ENCODE assay signal across 8 cellular contexts in the genomic region with DNA sequence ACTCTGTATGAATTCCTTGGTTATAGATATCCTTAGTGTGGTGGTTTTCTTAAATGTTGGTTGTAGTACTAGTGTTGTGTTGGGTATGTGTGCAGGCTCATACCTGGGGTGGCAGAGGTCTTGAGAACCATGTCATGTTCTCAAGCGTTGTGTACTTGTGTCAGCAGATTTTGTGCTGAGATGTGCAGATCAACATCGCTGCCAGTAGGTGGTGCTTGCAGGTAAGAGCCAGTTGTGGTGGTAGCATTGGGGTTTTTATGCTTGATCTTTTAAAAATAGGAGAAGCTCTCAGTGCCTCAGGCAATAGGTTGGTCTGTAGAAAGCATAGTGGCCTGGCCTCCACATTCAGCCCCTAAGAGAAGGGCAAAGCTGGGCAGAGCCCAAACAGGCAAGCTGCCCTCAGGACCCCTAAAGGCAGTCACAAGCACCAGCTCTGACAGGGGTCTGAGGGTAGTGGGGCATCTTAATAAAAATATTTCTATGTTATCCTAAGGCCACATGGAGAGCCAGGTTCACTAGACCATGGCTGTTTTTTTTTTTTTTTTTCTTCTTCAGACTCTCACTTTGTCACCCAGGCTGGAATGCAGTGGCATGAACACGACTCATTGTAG.
DNase-seq lines count a peak whose midpoint lies in the region; ATAC-seq, FAIRE-seq and TF ChIP-seq lines count a peak whose summit lies in the region.

No MANE protein-coding gene starts in this region.

- POLR2A ChIA-PET in BJ (lab: Charles Lee) = no interaction called here

- no peaks in the 10 kb centered on the region for H3K36me3 ChIP-seq in BJ (ENCODE audit: control insufficient read depth, insufficient read depth, low read length)
- H3K36me3 ChIP-seq in pancreas = no peaks in the 10 kb centered on the region
- no peaks in the 10 kb centered on the region for H3K36me3 ChIP-seq in spleen

- H3K27me3 ChIP-seq in BJ (ENCODE audit: control insufficient read depth, insufficient read depth, low read length) = no peaks in the 10 kb centered on the region
- peaks cover 0 to 6% (median 2%) of the 10 kb centered on the region in 4 donors for H3K27me3 ChIP-seq in pancreas
- H3K27me3 ChIP-seq in spleen (replicated peaks in 1 of 7) = peaks cover 0 to 5% (median 0%) of the 10 kb centered on the region in 7 donors

- no peak overlapping the region for H3K27ac ChIP-seq in pancreas
- H3K27ac ChIP-seq in spleen = no peak overlapping the region

- ATAC-seq in HG03354 (IDR thresholded peaks at IDR 0.05; ENCODE audit: poor library complexity, severe bottlenecking, unreplicated experiment) = peak; percentile 89
- peak in 3 of 4 donors; percentile 28 to 52 (median 47) for ATAC-seq in pancreas
- no peak for ATAC-seq in HG03457 (IDR thresholded peaks at IDR 0.05; ENCODE audit: unreplicated experiment)

- FAIRE-seq in GM12892 (lab: Jason Lieb, UNC) (peak; percentile 74), pancreas (lab: Jason Lieb, UNC) (no peak)

- TF ChIP-seq POLR2A in GM12892 (IDR thresholded peaks at IDR 0.05; ENCODE audit: low read depth, low read length) = no peak
- TF ChIP-seq POLR2A in spleen (IDR thresholded peaks at IDR 0.05) = no peak

- H3K4me1 ChIP-seq in pancreas (no peaks in the 10 kb centered on the region), spleen (no peaks in the 10 kb centered on the region)

- H3K4me3 ChIP-seq in BJ (ENCODE audit: low read depth, low read length) (no peak overlapping the region), epithelial cell of proximal tubule (ENCODE audit: low read depth, low read length) (no peak overlapping the region), pancreas (no peak overlapping the region), spleen (no peak overlapping the region)

- intact Hi-C loops in pancreas (cut with DNase I) (no loop called here), spleen (cut with DNase I; ENCODE audit: low total_unique reads) (no loop called here)

- TF ChIP-seq CTCF in BJ (IDR thresholded peaks at IDR 0.05; ENCODE audit: insufficient read depth, low read depth, low read length) (peak; percentile 69), epithelial cell of proximal tubule (conservative IDR thresholded peaks at IDR 0.05; ENCODE audit: low read depth, low read length) (peak; percentile 88), pancreas (IDR thresholded peaks at IDR 0.05) (peak in 1 of 4 donors; percentile 14), spleen (IDR thresholded peaks at IDR 0.05 in 8 of 11, conservative IDR thresholded peaks at IDR 0.05 in 3 of 11) (peak in 2 of 11 experiments; percentile 8 to 18)

- CTCF ChIA-PET in BJ (lab: Yijun Ruan, JAX) = interaction anchor here (0.7 to 5.0 kb wide), 9 partner anchors 8 to 867 kb away, joined by 3 to 28 read pairs (median 4); no protein-coding TSS in a partner anchor

- DNase-seq in BJ (ENCODE audit: low read depth) (no peak), GM12892 (ENCODE audit: insufficient read length) (peak; percentile 4), OCI-M1 (lab: John Stamatoyannopoulos, UW) (peak; percentile 49), epithelial cell of proximal tubule (ENCODE audit: low read depth) (no peak), pancreas (peak in 1 of 6 donors; percentile 11), spleen (no peak)

- H3K9me3 ChIP-seq in pancreas (no peaks in the 10 kb centered on the region), spleen (no peaks in the 10 kb centered on the region)

- WGBS in pancreas, 2 donors = 25 to 27% methylated on average over 3 of the region's 3 CpGs
- WGBS in spleen, 5 donors = 34 to 46% (median 39%) methylated on average over 3 of the region's 3 CpGs

Comparison
In these comparisons a context has a peak if more than half of its experiments do, and no peak if none do; other contexts are left out.
1. DNase-seq: peak in GM12892 (single experiment) and OCI-M1 (single experiment); none in BJ (single experiment), epithelial cell of proximal tubule (single experiment) and spleen (single experiment).